Comparison of ENCODE assay signal across 7 cellular contexts in the genomic region with DNA sequence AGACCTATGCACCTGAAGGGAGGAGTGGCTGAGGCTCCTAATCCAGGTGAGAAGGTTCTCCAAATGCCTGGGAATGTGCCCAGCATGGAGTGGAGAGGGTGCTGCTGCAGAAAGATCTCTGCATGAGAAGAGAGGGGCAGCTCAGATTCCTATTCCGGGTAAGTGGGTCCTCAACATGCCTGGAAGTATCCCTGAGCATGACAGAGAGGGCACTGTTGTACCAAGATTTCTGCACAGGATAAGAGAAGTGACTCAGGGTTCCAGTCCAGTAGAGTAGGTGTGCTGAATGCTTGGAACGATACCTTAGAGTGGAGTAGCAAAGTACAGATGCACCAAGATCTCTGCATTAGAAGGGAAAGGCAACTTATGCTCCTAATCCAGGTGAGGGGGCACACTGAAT. TPM values are rescaled to one million over a fixed set of nuclear protein-coding genes. Genes with fewer than 3 reads are reported as not detected.
"Had no signal": no experiment of that assay in that cellular context is flagged by ENCODE, and none has a peak within 500 bp of the region (broad histone marks: within the 10 kb centered on the region; RNA-seq: fewer than 3 reads in every experiment).

No MANE protein-coding gene starts in this region.

RNA-seq across cellular contexts. Expression of gene CST1, which starts 15.8 kb away (rescaled TPM):
- total RNA-seq: GM23248, HFFc6 had no signal

RNA-seq across cellular contexts. Expression of gene CST4, which starts 46.1 kb away (rescaled TPM):
- total RNA-seq: GM23248, GM23338, H1, H4, H7, H9, HFFc6 had no signal
